In the genomic region with DNA sequence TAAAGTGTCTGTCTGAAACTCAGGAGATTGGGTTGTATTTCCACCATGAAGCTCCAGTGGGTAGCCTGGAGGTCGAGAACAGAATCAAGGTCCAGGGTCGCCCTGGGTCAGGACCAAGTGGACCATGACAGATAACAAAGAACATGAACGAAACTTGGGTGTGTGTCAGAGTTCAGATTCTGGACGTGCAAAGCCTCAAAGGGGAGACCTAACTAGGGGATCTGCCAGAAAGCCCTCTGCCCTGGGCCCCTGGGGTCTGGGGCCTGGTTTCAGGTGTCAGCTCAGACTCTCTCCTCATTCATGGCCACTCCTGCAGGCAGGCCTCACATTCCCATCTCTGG, we compare ENCODE assay signal across 11 cellular contexts. TPM values are rescaled to one million over a fixed set of nuclear protein-coding genes. Genes with fewer than 3 reads are reported as not detected.
DNase-seq lines count a peak whose midpoint lies in the region; ATAC-seq and TF ChIP-seq lines count a peak whose summit lies in the region.
"Had no signal": no experiment of that assay in that cellular context is flagged by ENCODE, and none has a peak within 500 bp of the region (broad histone marks: within the 10 kb centered on the region; RNA-seq: fewer than 3 reads in every experiment).

No MANE protein-coding gene starts in this region.

- H3K4me2 ChIP-seq in KMS-11: peak overlapping the region; percentile 99

- H3K36me3 ChIP-seq in KMS-11 (ENCODE audit: insufficient read depth): no peaks in the 10 kb centered on the region
- H3K36me3 ChIP-seq in mucosa of stomach (ENCODE audit: control insufficient read depth, insufficient read depth, low read length): no peaks in the 10 kb centered on the region

- H4K20me1 ChIP-seq in KMS-11 (ENCODE audit: insufficient read depth): no peaks in the 10 kb centered on the region

- H3K27me3 ChIP-seq in KMS-11 (ENCODE audit: insufficient read depth, low read depth) (no peaks in the 10 kb centered on the region), mucosa of stomach (ENCODE audit: control insufficient read depth, insufficient read depth, low read length) (no peaks in the 10 kb centered on the region)

- H3K36me3 Mint-ChIP-seq in activated T-helper 1 cell treated with anti-CD3 and anti-CD28 coated beads, Interleukin-12 subunit alpha, Interleukin-12 subunit beta, Interleukin-2, Interleukin-4 antibody, amounts not matched to agents 30 ng/mL and 10 ng/mL and 1 ng/mL, durations not matched to agents 14 hours and 24 hours and 36 hours (ENCODE audit: low read depth): peaks cover 3% of the 10 kb centered on the region

- no peaks in the 10 kb centered on the region for H3K9me3 Mint-ChIP-seq in activated T-helper 1 cell treated with anti-CD3 and anti-CD28 coated beads, Interleukin-12 subunit alpha, Interleukin-12 subunit beta, Interleukin-2, Interleukin-4 antibody, amounts not matched to agents 30 ng/mL and 10 ng/mL and 1 ng/mL, durations not matched to agents 14 hours and 24 hours and 36 hours

- H3K27ac Mint-ChIP-seq in activated T-helper 1 cell treated with anti-CD3 and anti-CD28 coated beads, Interleukin-12 subunit alpha, Interleukin-12 subunit beta, Interleukin-2, Interleukin-4 antibody, amounts not matched to agents 30 ng/mL and 10 ng/mL and 1 ng/mL, durations not matched to agents 14 hours and 24 hours and 36 hours: no peak overlapping the region
- H3K27ac Mint-ChIP-seq: endodermal cell had no signal

- H2AFZ ChIP-seq in KMS-11 (ENCODE audit: low read depth): no peak overlapping the region

- no peaks in the 10 kb centered on the region for H3K9me3 ChIP-seq in mucosa of stomach (ENCODE audit: control insufficient read depth, low read length)

- H3K27me3 Mint-ChIP-seq in activated T-helper 1 cell treated with anti-CD3 and anti-CD28 coated beads, Interleukin-12 subunit alpha, Interleukin-12 subunit beta, Interleukin-2, Interleukin-4 antibody, amounts not matched to agents 30 ng/mL and 10 ng/mL and 1 ng/mL, durations not matched to agents 14 hours and 24 hours and 36 hours (ENCODE audit: insufficient read depth): no peaks in the 10 kb centered on the region

- peak overlapping the region; percentile 84 for H3K9ac ChIP-seq in KMS-11
- H3K9ac ChIP-seq in mucosa of stomach (ENCODE audit: low read length): peak overlapping the region; percentile 29

- intact Hi-C loops in activated T-helper 1 cell treated with anti-CD3 and anti-CD28 coated beads, Interleukin-12 subunit alpha, Interleukin-12 subunit beta, Interleukin-2, Interleukin-4 antibody, amounts not matched to agents 30 ng/mL and 10 ng/mL and 1 ng/mL, durations not matched to agents 14 hours and 24 hours and 36 hours (cut with micrococcal nuclease): no loop called here

- peaks cover 36% of the 10 kb centered on the region for H3K4me1 Mint-ChIP-seq in activated T-helper 1 cell treated with anti-CD3 and anti-CD28 coated beads, Interleukin-12 subunit alpha, Interleukin-12 subunit beta, Interleukin-2, Interleukin-4 antibody, amounts not matched to agents 30 ng/mL and 10 ng/mL and 1 ng/mL, durations not matched to agents 14 hours and 24 hours and 36 hours (ENCODE audit: low read depth)

- peaks cover 39% of the 10 kb centered on the region for H3K4me1 ChIP-seq in KMS-11 (ENCODE audit: low read depth, poor library complexity, severe bottlenecking)
- peaks cover 51% of the 10 kb centered on the region for H3K4me1 ChIP-seq in mucosa of stomach (ENCODE audit: control insufficient read depth, insufficient read depth, low read length)

- TF ChIP-seq CTCF in KMS-11 (conservative IDR thresholded peaks at IDR 0.05; ENCODE audit: low read depth, low read length) (no peak), coronary artery (IDR thresholded peaks at IDR 0.05) (no peak)

- DNase-seq in coronary artery (ENCODE audit: low spot score): peak; percentile 55
- no peak for DNase-seq in globus pallidus (ENCODE audit: low spot score)
- no peak for DNase-seq in activated T-helper 1 cell treated with anti-CD3 and anti-CD28 coated beads, Interleukin-12 subunit alpha, Interleukin-12 subunit beta, Interleukin-2, Interleukin-4 antibody, amounts not matched to agents 30 ng/mL and 10 ng/mL and 1 ng/mL, durations not matched to agents 14 hours and 24 hours and 36 hours (ENCODE audit: low spot score)
- DNase-seq: NCI-H1436 treated with DMSO at 0.1 percent for 48 hours, T-helper 9 cell had no signal

- H3K27ac ChIP-seq in KMS-11 (peak overlapping the region; percentile 89), coronary artery (peak overlapping the region; percentile 78 to 91), temporal lobe (ENCODE audit: low read depth, low read length) (peak overlapping the region; percentile 95)

- ATAC-seq in HG03460 (IDR thresholded peaks at IDR 0.05; ENCODE audit: unreplicated experiment): no peak
- ATAC-seq: HCT116 had no signal

- H3K79me2 ChIP-seq in KMS-11 (ENCODE audit: insufficient read depth, low read depth): peaks cover 84% of the 10 kb centered on the region

- no peak overlapping the region for H3K4me3 ChIP-seq in KMS-11 (IDR thresholded peaks at IDR 0.05; ENCODE audit: insufficient read depth, low read depth, low read length)
- H3K4me3 ChIP-seq in coronary artery: peak overlapping the region; percentile 94
- no peak overlapping the region for H3K4me3 ChIP-seq in mucosa of stomach (ENCODE audit: low read length)

- no peak overlapping the region for H3K4me3 Mint-ChIP-seq in activated T-helper 1 cell treated with anti-CD3 and anti-CD28 coated beads, Interleukin-12 subunit alpha, Interleukin-12 subunit beta, Interleukin-2, Interleukin-4 antibody, amounts not matched to agents 30 ng/mL and 10 ng/mL and 1 ng/mL, durations not matched to agents 14 hours and 24 hours and 36 hours
- H3K4me3 Mint-ChIP-seq: endodermal cell had no signal

RNA-seq across cellular contexts. Expression of gene RASSF4, which starts 1.6 kb away (rescaled TPM):
- 12.0 TPM for total RNA-seq in temporal lobe
- 1.3 and 2.5 TPM in 2 replicates for total RNA-seq in activated T-helper 1 cell treated with anti-CD3 and anti-CD28 coated beads, Interleukin-12 subunit alpha, Interleukin-12 subunit beta, Interleukin-2, Interleukin-4 antibody, amounts not matched to agents 30 ng/mL and 10 ng/mL and 1 ng/mL, durations not matched to agents 14 hours and 24 hours and 36 hours

RNA-seq across cellular contexts. Expression of gene DEPP1, which starts 17.4 kb away (rescaled TPM):
- total RNA-seq in temporal lobe: 3.4 TPM
- total RNA-seq in activated T-helper 1 cell treated with anti-CD3 and anti-CD28 coated beads, Interleukin-12 subunit alpha, Interleukin-12 subunit beta, Interleukin-2, Interleukin-4 antibody, amounts not matched to agents 30 ng/mL and 10 ng/mL and 1 ng/mL, durations not matched to agents 14 hours and 24 hours and 36 hours: 4.6 and 5.3 TPM in 2 replicates

RNA-seq across cellular contexts. Expression of gene ZNF22, which starts 39.5 kb away (rescaled TPM):
- 34.4 TPM for total RNA-seq in temporal lobe
- 23.1 and 25.6 TPM in 2 replicates for total RNA-seq in activated T-helper 1 cell treated with anti-CD3 and anti-CD28 coated beads, Interleukin-12 subunit alpha, Interleukin-12 subunit beta, Interleukin-2, Interleukin-4 antibody, amounts not matched to agents 30 ng/mL and 10 ng/mL and 1 ng/mL, durations not matched to agents 14 hours and 24 hours and 36 hours

RNA-seq across cellular contexts. Expression of gene TMEM72, which starts 50.1 kb away (rescaled TPM):
- total RNA-seq in temporal lobe: not detected
- total RNA-seq in activated T-helper 1 cell treated with anti-CD3 and anti-CD28 coated beads, Interleukin-12 subunit alpha, Interleukin-12 subunit beta, Interleukin-2, Interleukin-4 antibody, amounts not matched to agents 30 ng/mL and 10 ng/mL and 1 ng/mL, durations not matched to agents 14 hours and 24 hours and 36 hours: not detected in 2 replicates
- total RNA-seq: endodermal cell had no signal
